Comparison of ENCODE assay signal across 1 cellular context in the genomic region with DNA sequence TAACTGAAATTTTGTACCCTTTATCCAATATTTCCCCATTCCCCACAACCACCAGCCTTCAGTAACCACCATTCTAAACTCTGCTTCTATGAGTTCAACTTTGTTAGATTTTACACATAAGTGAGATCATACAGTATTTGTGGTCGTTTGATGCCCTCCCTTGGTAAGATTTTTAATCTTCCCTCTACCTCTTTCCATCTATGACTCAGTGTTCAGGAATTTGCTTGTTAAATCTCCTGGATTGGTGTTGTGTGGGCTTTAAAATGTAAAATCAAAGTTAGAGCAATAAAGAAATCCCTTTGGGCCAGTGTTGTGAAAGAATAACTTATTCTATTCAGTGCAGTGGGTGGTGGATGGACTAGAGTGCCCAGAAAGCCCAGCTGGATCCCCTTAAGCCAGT.
TF ChIP-seq lines count a peak whose summit lies in the region.

No MANE protein-coding gene starts in this region.

TF ChIP-seq in WTC11, 78 proteins besides CTCF, POLR2A, EP300 and RAD21 (continued from another document):
- no peak for TF ChIP-seq E2F1 (CRISPR knock-in tag; IDR thresholded peaks at IDR 0.05)
- no peak for TF ChIP-seq HMGA2 (CRISPR knock-in tag; IDR thresholded peaks at IDR 0.05)
TF ChIP-seq in WTC11: peak in this region for 0.
